Comparison of ENCODE assay signal across 1 cellular context in the genomic region with DNA sequence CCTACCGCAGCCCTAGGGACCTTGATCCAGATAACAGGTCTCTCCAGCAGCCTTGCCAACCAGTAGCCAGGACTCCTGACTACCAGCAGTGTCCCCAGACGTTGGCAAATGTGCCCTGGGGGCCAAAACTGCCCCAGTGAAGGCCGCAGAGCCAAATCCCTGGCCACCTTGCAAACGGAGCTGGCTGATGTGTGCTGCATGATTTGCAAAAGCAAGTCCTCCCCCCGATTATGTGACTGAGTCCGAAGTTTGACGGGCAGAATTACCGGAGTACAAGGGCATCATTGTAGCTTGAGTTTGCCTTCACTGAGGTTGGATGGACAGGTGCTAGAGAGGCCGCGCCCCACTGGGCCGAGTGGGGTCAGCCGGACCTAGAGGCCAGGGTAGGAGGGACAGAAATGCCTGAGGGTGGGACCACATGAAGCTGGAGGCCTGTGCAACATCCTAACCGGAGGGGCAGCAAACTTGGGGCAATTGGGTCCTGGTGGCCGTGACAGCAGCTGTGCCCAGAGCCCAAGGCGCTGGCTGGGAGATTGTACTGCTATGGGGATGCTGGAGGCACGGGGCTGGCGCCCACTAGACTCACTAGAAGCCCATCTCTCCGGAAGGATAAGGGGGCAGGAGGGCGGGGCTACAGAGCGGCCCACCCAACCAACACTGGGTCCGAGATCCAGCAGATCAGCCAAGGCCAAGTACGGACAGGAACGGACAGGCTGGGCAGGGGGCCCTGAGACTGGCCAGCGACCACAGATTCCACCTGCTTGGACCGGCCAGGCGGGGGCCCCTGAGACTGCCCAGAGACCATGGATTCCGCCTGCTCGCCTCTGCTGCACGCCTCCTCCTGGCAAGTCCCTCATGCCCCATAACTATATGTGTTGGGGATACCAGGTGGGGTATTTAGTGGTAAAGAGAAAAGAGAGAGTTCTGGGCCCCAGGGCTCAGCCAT.
TF ChIP-seq lines count a peak whose summit lies in the region.

No MANE protein-coding gene starts in this region.

TF ChIP-seq in HepG2, 621 proteins besides CTCF, POLR2A, EP300 and RAD21 (continued from another document and continues in another):
- TF ChIP-seq ARID3A (IDR thresholded peaks at IDR 0.05; ENCODE audit: low read depth, low read length), result 0 out of 2 replicates have a peak, but pooled peaks have one; percentile 23
- TF ChIP-seq ZFX (CRISPR knock-in tag; IDR thresholded peaks at IDR 0.05; ENCODE audit: low read depth), result peak; percentile 82
- TF ChIP-seq, protein P1, sequence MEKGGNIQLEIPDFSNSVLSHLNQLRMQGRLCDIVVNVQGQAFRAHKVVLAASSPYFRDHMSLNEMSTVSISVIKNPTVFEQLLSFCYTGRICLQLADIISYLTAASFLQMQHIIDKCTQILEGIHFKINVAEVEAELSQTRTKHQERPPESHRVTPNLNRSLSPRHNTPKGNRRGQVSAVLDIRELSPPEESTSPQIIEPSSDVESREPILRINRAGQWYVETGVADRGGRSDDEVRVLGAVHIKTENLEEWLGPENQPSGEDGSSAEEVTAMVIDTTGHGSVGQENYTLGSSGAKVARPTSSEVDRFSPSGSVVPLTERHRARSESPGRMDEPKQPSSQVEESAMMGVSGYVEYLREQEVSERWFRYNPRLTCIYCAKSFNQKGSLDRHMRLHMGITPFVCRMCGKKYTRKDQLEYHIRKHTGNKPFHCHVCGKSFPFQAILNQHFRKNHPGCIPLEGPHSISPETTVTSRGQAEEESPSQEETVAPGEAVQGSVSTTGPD (CRISPR knock-in tag; IDR thresholded peaks at IDR 0.05), result peak; percentile 42; the same call in 1 of the 2 replicates
- TF ChIP-seq ZFP41 (CRISPR knock-in tag; IDR thresholded peaks at IDR 0.05; ENCODE audit: borderline replicate concordance), result no peak
- TF ChIP-seq ZNF543 (CRISPR knock-in tag; IDR thresholded peaks at IDR 0.05), result no peak
- TF ChIP-seq MYNN (CRISPR knock-in tag; IDR thresholded peaks at IDR 0.05; ENCODE audit: low read depth), result no peak
- TF ChIP-seq DMTF1 (CRISPR knock-in tag; IDR thresholded peaks at IDR 0.05), result no peak
- no peak; the same call in 1 of the 2 replicates for TF ChIP-seq ZNF333 (CRISPR knock-in tag; IDR thresholded peaks at IDR 0.05; ENCODE audit: borderline replicate concordance)
- TF ChIP-seq ESRRA (CRISPR knock-in tag; IDR thresholded peaks at IDR 0.05; ENCODE audit: low read depth), result peak; percentile 52; the same call in 1 of the 2 replicates
- TF ChIP-seq, protein P2, sequence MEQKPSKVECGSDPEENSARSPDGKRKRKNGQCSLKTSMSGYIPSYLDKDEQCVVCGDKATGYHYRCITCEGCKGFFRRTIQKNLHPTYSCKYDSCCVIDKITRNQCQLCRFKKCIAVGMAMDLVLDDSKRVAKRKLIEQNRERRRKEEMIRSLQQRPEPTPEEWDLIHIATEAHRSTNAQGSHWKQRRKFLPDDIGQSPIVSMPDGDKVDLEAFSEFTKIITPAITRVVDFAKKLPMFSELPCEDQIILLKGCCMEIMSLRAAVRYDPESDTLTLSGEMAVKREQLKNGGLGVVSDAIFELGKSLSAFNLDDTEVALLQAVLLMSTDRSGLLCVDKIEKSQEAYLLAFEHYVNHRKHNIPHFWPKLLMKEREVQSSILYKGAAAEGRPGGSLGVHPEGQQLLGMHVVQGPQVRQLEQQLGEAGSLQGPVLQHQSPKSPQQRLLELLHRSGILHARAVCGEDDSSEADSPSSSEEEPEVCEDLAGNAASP (CRISPR knock-in tag; IDR thresholded peaks at IDR 0.05; ENCODE audit: borderline replicate concordance), result peak; percentile 89; the same call in 1 of the 2 replicates
- no peak for TF ChIP-seq RELA (CRISPR knock-in tag; IDR thresholded peaks at IDR 0.05)
- TF ChIP-seq ZNF761 (CRISPR knock-in tag; conservative IDR thresholded peaks at IDR 0.05), result no peak; the same call in 1 of the 2 replicates
- TF ChIP-seq U2AF2 (IDR thresholded peaks at IDR 0.05; ENCODE audit: low read depth, low read length), result no peak
- no peak for TF ChIP-seq ZNF24 (IDR thresholded peaks at IDR 0.05)
- TF ChIP-seq KDM1A (CRISPR knock-in tag; IDR thresholded peaks at IDR 0.05), result no peak
- TF ChIP-seq, protein P3, sequence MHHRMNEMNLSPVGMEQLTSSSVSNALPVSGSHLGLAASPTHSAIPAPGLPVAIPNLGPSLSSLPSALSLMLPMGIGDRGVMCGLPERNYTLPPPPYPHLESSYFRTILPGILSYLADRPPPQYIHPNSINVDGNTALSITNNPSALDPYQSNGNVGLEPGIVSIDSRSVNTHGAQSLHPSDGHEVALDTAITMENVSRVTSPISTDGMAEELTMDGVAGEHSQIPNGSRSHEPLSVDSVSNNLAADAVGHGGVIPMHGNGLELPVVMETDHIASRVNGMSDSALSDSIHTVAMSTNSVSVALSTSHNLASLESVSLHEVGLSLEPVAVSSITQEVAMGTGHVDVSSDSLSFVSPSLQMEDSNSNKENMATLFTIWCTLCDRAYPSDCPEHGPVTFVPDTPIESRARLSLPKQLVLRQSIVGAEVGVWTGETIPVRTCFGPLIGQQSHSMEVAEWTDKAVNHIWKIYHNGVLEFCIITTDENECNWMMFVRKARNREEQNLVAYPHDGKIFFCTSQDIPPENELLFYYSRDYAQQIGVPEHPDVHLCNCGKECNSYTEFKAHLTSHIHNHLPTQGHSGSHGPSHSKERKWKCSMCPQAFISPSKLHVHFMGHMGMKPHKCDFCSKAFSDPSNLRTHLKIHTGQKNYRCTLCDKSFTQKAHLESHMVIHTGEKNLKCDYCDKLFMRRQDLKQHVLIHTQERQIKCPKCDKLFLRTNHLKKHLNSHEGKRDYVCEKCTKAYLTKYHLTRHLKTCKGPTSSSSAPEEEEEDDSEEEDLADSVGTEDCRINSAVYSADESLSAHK (CRISPR knock-in tag; IDR thresholded peaks at IDR 0.05; ENCODE audit: borderline replicate concordance), result no peak
- peak; percentile 50; the same call in 1 of the 2 replicates for TF ChIP-seq THAP11 (CRISPR knock-in tag; IDR thresholded peaks at IDR 0.05)
- peak; percentile 92; the same call in 1 of the 2 replicates for TF ChIP-seq NCOR1 (IDR thresholded peaks at IDR 0.05; ENCODE audit: borderline replicate concordance, low read length)
- TF ChIP-seq, protein P4, sequence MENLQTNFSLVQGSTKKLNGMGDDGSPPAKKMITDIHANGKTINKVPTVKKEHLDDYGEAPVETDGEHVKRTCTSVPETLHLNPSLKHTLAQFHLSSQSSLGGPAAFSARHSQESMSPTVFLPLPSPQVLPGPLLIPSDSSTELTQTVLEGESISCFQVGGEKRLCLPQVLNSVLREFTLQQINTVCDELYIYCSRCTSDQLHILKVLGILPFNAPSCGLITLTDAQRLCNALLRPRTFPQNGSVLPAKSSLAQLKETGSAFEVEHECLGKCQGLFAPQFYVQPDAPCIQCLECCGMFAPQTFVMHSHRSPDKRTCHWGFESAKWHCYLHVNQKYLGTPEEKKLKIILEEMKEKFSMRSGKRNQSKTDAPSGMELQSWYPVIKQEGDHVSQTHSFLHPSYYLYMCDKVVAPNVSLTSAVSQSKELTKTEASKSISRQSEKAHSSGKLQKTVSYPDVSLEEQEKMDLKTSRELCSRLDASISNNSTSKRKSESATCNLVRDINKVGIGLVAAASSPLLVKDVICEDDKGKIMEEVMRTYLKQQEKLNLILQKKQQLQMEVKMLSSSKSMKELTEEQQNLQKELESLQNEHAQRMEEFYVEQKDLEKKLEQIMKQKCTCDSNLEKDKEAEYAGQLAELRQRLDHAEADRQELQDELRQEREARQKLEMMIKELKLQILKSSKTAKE (CRISPR knock-in tag; IDR thresholded peaks at IDR 0.05; ENCODE audit: borderline replicate concordance), result no peak; the same call in 1 of the 2 replicates
- TF ChIP-seq PHB2 (IDR thresholded peaks at IDR 0.05; ENCODE audit: partially characterized antibody), result no peak
- TF ChIP-seq, protein P5, sequence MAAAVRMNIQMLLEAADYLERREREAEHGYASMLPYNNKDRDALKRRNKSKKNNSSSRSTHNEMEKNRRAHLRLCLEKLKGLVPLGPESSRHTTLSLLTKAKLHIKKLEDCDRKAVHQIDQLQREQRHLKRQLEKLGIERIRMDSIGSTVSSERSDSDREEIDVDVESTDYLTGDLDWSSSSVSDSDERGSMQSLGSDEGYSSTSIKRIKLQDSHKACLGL (CRISPR knock-in tag; IDR thresholded peaks at IDR 0.05), result 0 out of 2 replicates have a peak, but pooled peaks have one; percentile 71
- peak; percentile 85; the same call in 1 of the 2 replicates for TF ChIP-seq ZNF574 (CRISPR knock-in tag; IDR thresholded peaks at IDR 0.05)
- TF ChIP-seq ZZZ3 (CRISPR knock-in tag; IDR thresholded peaks at IDR 0.05; ENCODE audit: borderline replicate concordance), result no peak
- TF ChIP-seq HNRNPH1 (optimal IDR thresholded peaks at IDR 0.05; ENCODE audit: low read depth, low read length), result no peak
- no peak for TF ChIP-seq TSC22D2 (CRISPR knock-in tag; IDR thresholded peaks at IDR 0.05; ENCODE audit: borderline replicate concordance)
- TF ChIP-seq, protein P6, sequence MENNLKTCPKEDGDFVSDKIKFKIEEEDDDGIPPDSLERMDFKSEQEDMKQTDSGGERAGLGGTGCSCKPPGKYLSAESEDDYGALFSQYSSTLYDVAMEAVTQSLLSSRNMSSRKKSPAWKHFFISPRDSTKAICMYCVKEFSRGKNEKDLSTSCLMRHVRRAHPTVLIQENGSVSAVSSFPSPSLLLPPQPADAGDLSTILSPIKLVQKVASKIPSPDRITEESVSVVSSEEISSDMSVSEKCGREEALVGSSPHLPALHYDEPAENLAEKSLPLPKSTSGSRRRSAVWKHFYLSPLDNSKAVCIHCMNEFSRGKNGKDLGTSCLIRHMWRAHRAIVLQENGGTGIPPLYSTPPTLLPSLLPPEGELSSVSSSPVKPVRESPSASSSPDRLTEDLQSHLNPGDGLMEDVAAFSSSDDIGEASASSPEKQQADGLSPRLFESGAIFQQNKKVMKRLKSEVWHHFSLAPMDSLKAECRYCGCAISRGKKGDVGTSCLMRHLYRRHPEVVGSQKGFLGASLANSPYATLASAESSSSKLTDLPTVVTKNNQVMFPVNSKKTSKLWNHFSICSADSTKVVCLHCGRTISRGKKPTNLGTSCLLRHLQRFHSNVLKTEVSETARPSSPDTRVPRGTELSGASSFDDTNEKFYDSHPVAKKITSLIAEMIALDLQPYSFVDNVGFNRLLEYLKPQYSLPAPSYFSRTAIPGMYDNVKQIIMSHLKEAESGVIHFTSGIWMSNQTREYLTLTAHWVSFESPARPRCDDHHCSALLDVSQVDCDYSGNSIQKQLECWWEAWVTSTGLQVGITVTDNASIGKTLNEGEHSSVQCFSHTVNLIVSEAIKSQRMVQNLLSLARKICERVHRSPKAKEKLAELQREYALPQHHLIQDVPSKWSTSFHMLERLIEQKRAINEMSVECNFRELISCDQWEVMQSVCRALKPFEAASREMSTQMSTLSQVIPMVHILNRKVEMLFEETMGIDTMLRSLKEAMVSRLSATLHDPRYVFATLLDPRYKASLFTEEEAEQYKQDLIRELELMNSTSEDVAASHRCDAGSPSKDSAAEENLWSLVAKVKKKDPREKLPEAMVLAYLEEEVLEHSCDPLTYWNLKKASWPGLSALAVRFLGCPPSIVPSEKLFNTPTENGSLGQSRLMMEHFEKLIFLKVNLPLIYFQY (CRISPR knock-in tag; IDR thresholded peaks at IDR 0.05; ENCODE audit: borderline replicate concordance), result peak; percentile 86
- no peak for TF ChIP-seq SP1 (IDR thresholded peaks at IDR 0.05)
- no peak for TF ChIP-seq SP1 (CRISPR knock-in tag; IDR thresholded peaks at IDR 0.05)
- TF ChIP-seq ZNF562 (CRISPR knock-in tag; IDR thresholded peaks at IDR 0.05; ENCODE audit: borderline replicate concordance), result no peak
